ENCODE assay signal across 38 cellular contexts in the genomic region with DNA sequence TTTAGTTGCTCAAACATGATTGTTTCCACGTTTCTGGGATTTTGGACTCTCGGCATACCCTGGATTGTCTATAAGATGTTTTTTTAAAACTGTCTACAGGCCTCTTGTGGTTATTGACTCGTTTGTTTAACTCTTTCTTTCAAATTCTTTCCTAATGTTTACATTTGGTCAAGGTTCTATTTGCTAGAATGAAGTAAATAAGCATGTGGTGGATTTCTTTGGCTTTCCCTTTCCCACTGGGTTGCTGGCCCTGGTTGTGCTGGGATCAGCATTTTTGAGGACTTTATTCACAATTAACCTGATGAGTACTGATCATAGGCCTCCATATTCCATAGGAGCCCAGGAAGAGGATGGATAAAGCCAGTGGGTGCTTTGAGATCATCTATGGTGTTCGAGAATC. TPM values are rescaled to one million over a fixed set of nuclear protein-coding genes. Genes with fewer than 3 reads are reported as not detected.
"Had no signal": no experiment of that assay in that cellular context is flagged by ENCODE, and none has a peak within 500 bp of the region (broad histone marks: within the 10 kb centered on the region; RNA-seq: fewer than 3 reads in every experiment).

No MANE protein-coding gene starts in this region.

- H3K4me3 ChIP-seq: MG63 had no signal

- DNase-seq: Karpas-422, Kasumi-1, MG63, MM.1S, MV-4-11, NCI-H1048, NCI-H1092, NCI-H1092 treated with DMSO at 0.1 percent for 48 hours, NCI-H1105, NCI-H1105 treated with DMSO at 0.1 percent for 48 hours, NCI-H1417, NCI-H1417 treated with DMSO at 0.1 percent for 48 hours, NCI-H1436, NCI-H1436 treated with DMSO at 0.1 percent for 48 hours, NCI-H146, NCI-H1694, NCI-H1694 treated with DMSO at 0.1 percent for 48 hours, NCI-H187, NCI-H187 treated with DMSO at 0.1 percent for 48 hours, NCI-H1930, NCI-H2029, NCI-H2029 treated with DMSO at 0.1 percent for 48 hours, NCI-H2081, NCI-H2081 treated with DMSO at 0.1 percent for 48 hours, NCI-H2107, NCI-H2171, NCI-H2171 treated with DMSO at 0.1 percent for 48 hours, NCI-H2227 treated with DMSO at 0.1 percent for 48 hours, NCI-H226, NCI-H345, NCI-H446, NCI-H446 treated with DMSO at 0.1 percent for 48 hours, NCI-H510A, NCI-H510A treated with DMSO at 0.1 percent for 48 hours had no signal

- H3K9me3 ChIP-seq: MG63 had no signal

- H3K27me3 ChIP-seq: MG63 had no signal

- H3K36me3 ChIP-seq: MG63 had no signal

RNA-seq across cellular contexts. Expression of a gene that starts 11.1 kb away (rescaled TPM):
- total RNA-seq: LHCN-M2, M059J, MCF 10A, NCI-H460 had no signal
